In genomic region chr4:126386512-126386911, GRCh38 we compare ENCODE assay signal across 21 cellular contexts.
DNase-seq lines count a peak whose midpoint lies in the region; ATAC-seq, FAIRE-seq and TF ChIP-seq lines count a peak whose summit lies in the region.
"Had no signal": no experiment of that assay in that cellular context is flagged by ENCODE, and none has a peak within 500 bp of the region (broad histone marks: within the 10 kb centered on the region; RNA-seq: fewer than 3 reads in every experiment).

No MANE protein-coding gene starts in this region.

- BruUV-seq in MCF 10A (replicated peaks; lab: Mats Ljungman, UMichigan) = no TSS peak

- no peaks in the 10 kb centered on the region for H3K36me3 ChIP-seq in breast epithelium
- H3K36me3 ChIP-seq in bronchial epithelial cell (ENCODE audit: control insufficient read depth, insufficient read depth, low read length) = no peaks in the 10 kb centered on the region
- H3K36me3 ChIP-seq: MG63, Peyer's patch had no signal

- no peak overlapping the region for H3K27ac Mint-ChIP-seq in MCF 10A (ENCODE audit: low read depth, unreplicated experiment)
- H3K27ac Mint-ChIP-seq in WTC11 = no peak overlapping the region
- H3K27ac Mint-ChIP-seq in T-helper 2 cell treated with Interferon-gamma antibody and Interleukin-4, amounts not matched to agents 5 μg/mL and 100 μg/mL, for 36 hours = no peak overlapping the region

- H3K9me3 ChIP-seq in breast epithelium = no peaks in the 10 kb centered on the region
- H3K9me3 ChIP-seq: MG63, Peyer's patch had no signal

- ATAC-seq in WTC11 = no peak
- ATAC-seq: HepG2, SK-N-SH treated with all-trans-retinoic acid at 6 μM for 48 hours had no signal

- no peak for TF ChIP-seq CTCF in MCF 10A (IDR thresholded peaks at IDR 0.05; ENCODE audit: unreplicated experiment)
- no peak for TF ChIP-seq CTCF in breast epithelium (IDR thresholded peaks at IDR 0.05)
- TF ChIP-seq CTCF in WTC11 (IDR thresholded peaks at IDR 0.05) = no peak
- TF ChIP-seq CTCF in bronchial epithelial cell (IDR thresholded peaks at IDR 0.05; ENCODE audit: insufficient read depth, low read length, severe bottlenecking) = no peak

- H3K4me3 Mint-ChIP-seq in MCF 10A (ENCODE audit: unreplicated experiment) (no peak overlapping the region), WTC11 (no peak overlapping the region)
- no peak overlapping the region for H3K4me3 Mint-ChIP-seq in T-helper 2 cell treated with Interferon-gamma antibody and Interleukin-4, amounts not matched to agents 5 μg/mL and 100 μg/mL, for 36 hours

- H3K27me3 ChIP-seq in breast epithelium = no peaks in the 10 kb centered on the region
- H3K27me3 ChIP-seq in bronchial epithelial cell (ENCODE audit: control insufficient read depth, insufficient read depth, low read length) = no peaks in the 10 kb centered on the region
- H3K27me3 ChIP-seq: MG63, Peyer's patch had no signal

- DNase-seq in MCF 10A (ENCODE audit: unreplicated experiment) (peak; percentile 47), breast epithelium (ENCODE audit: low spot score in 2 of 2) (no peak), WTC11 (ENCODE audit: low spot score) (no peak), bronchial epithelial cell (ENCODE audit: low read depth) (peak; percentile 28), NCI-H146 treated with DMSO at 0.1 percent for 48 hours (lab: John Stamatoyannopoulos, UW; ENCODE audit: unreplicated experiment) (no peak), urothelium cell line (ENCODE audit: low spot score) (no peak)
- DNase-seq in T-helper 2 cell treated with Interferon-gamma antibody and Interleukin-4, amounts not matched to agents 5 μg/mL and 100 μg/mL, for 36 hours (ENCODE audit: low spot score) = no peak
- DNase-seq: 8988T, Calu3, Karpas-422, MG63, NCI-H1694, NCI-H2029 treated with DMSO at 0.1 percent for 48 hours, NCI-H446 treated with DMSO at 0.1 percent for 48 hours, NCI-H526, Peyer's patch, SIG-M5 had no signal

- FAIRE-seq in bronchial epithelial cell (lab: Jason Lieb, UNC) (no peak), urothelium cell line (lab: Jason Lieb, UNC) (no peak)
- FAIRE-seq: GM19239, H54, HepG2 had no signal

- H3K4me3 ChIP-seq in breast epithelium (no peak overlapping the region), bronchial epithelial cell (ENCODE audit: low read depth, low read length) (no peak overlapping the region)
- H3K4me3 ChIP-seq: MG63, Peyer's patch had no signal

- no peaks in the 10 kb centered on the region for H3K4me1 Mint-ChIP-seq in MCF 10A (ENCODE audit: insufficient read depth, unreplicated experiment)
- no peaks in the 10 kb centered on the region for H3K4me1 Mint-ChIP-seq in WTC11
- H3K4me1 Mint-ChIP-seq in T-helper 2 cell treated with Interferon-gamma antibody and Interleukin-4, amounts not matched to agents 5 μg/mL and 100 μg/mL, for 36 hours (ENCODE audit: low read depth) = no peaks in the 10 kb centered on the region

- H3K27ac ChIP-seq in breast epithelium = no peak overlapping the region
- H3K27ac ChIP-seq: Peyer's patch had no signal

- POLR2A ChIA-PET in MCF 10A (lab: Yijun Ruan, JAX) (interaction anchor here (0.7 kb wide), 1 partner anchor 11 kb away, joined by 3 read pairs; no protein-coding TSS in a partner anchor), WTC11 (lab: Charles Lee) (no interaction called here)

- CTCF ChIA-PET in MCF 10A (lab: Yijun Ruan, JAX) = interaction anchor here (0.7 kb wide), 1 partner anchor 86 kb away, joined by 3 read pairs; no protein-coding TSS in a partner anchor
- CTCF ChIA-PET in WTC11 (lab: Charles Lee) = interaction anchor here (0.6 kb wide), 1 partner anchor 1439 kb away, joined by 3 read pairs; no protein-coding TSS in a partner anchor

- no peaks in the 10 kb centered on the region for H3K27me3 Mint-ChIP-seq in MCF 10A (ENCODE audit: insufficient read depth, unreplicated experiment)
- no peaks in the 10 kb centered on the region for H3K27me3 Mint-ChIP-seq in WTC11 (ENCODE audit: low read depth)
- H3K27me3 Mint-ChIP-seq in T-helper 2 cell treated with Interferon-gamma antibody and Interleukin-4, amounts not matched to agents 5 μg/mL and 100 μg/mL, for 36 hours (ENCODE audit: low read depth) = no peaks in the 10 kb centered on the region

- intact Hi-C loops in MCF 10A (cut with micrococcal nuclease) (no loop called here), breast epithelium (cut with DNase I; ENCODE audit: low total_unique reads) (no loop called here)

- no peaks in the 10 kb centered on the region for H3K36me3 Mint-ChIP-seq in MCF 10A (ENCODE audit: insufficient read depth, unreplicated experiment)
- no peaks in the 10 kb centered on the region for H3K36me3 Mint-ChIP-seq in WTC11
- no peaks in the 10 kb centered on the region for H3K36me3 Mint-ChIP-seq in T-helper 2 cell treated with Interferon-gamma antibody and Interleukin-4, amounts not matched to agents 5 μg/mL and 100 μg/mL, for 36 hours (ENCODE audit: low read depth)

- H3K9me3 Mint-ChIP-seq in MCF 10A (ENCODE audit: unreplicated experiment) = peaks cover 8% of the 10 kb centered on the region
- peaks cover 5% of the 10 kb centered on the region for H3K9me3 Mint-ChIP-seq in WTC11
- peaks cover 4% of the 10 kb centered on the region for H3K9me3 Mint-ChIP-seq in T-helper 2 cell treated with Interferon-gamma antibody and Interleukin-4, amounts not matched to agents 5 μg/mL and 100 μg/mL, for 36 hours

- no peaks in the 10 kb centered on the region for H3K4me1 ChIP-seq in breast epithelium
- H3K4me1 ChIP-seq: Peyer's patch had no signal

- TF ChIP-seq POLR2A in breast epithelium (IDR thresholded peaks at IDR 0.05) = no peak

TF ChIP-seq in WTC11, 78 proteins besides CTCF, POLR2A, EP300 and RAD21:
- TF ChIP-seq ZNF423 (CRISPR knock-in tag; IDR thresholded peaks at IDR 0.05) (no peak), ZNF121 (CRISPR knock-in tag; IDR thresholded peaks at IDR 0.05) (0 out of 2 replicates have a peak, but pooled peaks have one; percentile 21), CREB1 (CRISPR knock-in tag; IDR thresholded peaks at IDR 0.05) (no peak)

Comparison
In these comparisons a context has a peak if more than half of its experiments do, and no peak if none do; other contexts are left out.
1. DNase-seq: peak in MCF 10A (single experiment) and bronchial epithelial cell (single experiment); none in breast epithelium (0 of 2), WTC11 (single experiment), NCI-H146 treated with DMSO at 0.1 percent for 48 hours (single experiment), urothelium cell line (single experiment) and T-helper 2 cell treated with Interferon-gamma antibody and Interleukin-4, amounts not matched to agents 5 μg/mL and 100 μg/mL, for 36 hours (single experiment).